In the genomic region with DNA sequence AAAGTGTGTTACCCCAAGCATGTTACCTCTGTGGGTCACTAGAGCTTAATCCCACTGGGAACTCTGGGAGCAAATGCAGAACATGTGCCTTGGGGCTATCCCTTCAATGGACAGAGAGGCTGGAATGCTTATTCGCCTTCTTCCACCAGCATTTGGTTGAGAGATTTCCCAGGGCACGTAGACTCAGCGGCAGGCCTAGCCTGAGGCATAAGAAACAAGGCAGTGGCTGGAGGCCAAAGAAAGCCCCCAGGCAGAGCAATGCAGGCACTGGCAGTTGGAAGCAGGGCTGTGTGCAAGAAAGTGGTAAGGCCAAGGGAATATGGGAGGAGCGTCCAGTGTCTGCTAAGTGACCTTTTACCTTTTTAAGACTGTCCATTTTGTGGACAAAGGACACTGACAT, we compare ENCODE assay signal across 26 cellular contexts.
"Had no signal": no experiment of that assay in that cellular context is flagged by ENCODE, and none has a peak within 500 bp of the region (broad histone marks: within the 10 kb centered on the region; RNA-seq: fewer than 3 reads in every experiment).

No MANE protein-coding gene starts in this region.

- H3K4me3 Mint-ChIP-seq: activated CD4-positive, alpha-beta memory T cell treated with anti-CD3 and anti-CD28 coated beads, Interleukin-2, amount 10 ng/mL, durations not matched to agents 7 days and 5 days; activated CD4-positive, alpha-beta T cell treated with anti-CD3 and anti-CD28 coated beads for 36 hours; activated naive CD4-positive, alpha-beta T cell treated with anti-CD3 and anti-CD28 coated beads for 36 hours; activated naive CD8-positive, alpha-beta T cell; activated T-helper 17 cell treated with anti-CD3 and anti-CD28 coated beads, Interleukin-2, amount 50 U/mL, for 72 hours; T-helper 17 cell had no signal

- H3K4me3 ChIP-seq: cardiac muscle cell, MG63 had no signal

- H3K9me3 ChIP-seq: MG63 had no signal

- H3K36me3 Mint-ChIP-seq: activated naive CD8-positive, alpha-beta T cell had no signal

- H3K27ac Mint-ChIP-seq: activated CD4-positive, alpha-beta memory T cell treated with anti-CD3 and anti-CD28 coated beads, Interleukin-2, amount 10 ng/mL, durations not matched to agents 7 days and 5 days; activated CD4-positive, alpha-beta T cell treated with anti-CD3 and anti-CD28 coated beads for 36 hours; activated naive CD4-positive, alpha-beta T cell treated with anti-CD3 and anti-CD28 coated beads for 36 hours; activated naive CD8-positive, alpha-beta T cell; activated T-helper 17 cell treated with anti-CD3 and anti-CD28 coated beads, Interleukin-2, amount 50 U/mL, for 72 hours; T-helper 17 cell had no signal

- H3K27ac ChIP-seq: brain microvascular endothelial cell, cardiac muscle cell, VCaP had no signal

- H3K27me3 Mint-ChIP-seq: activated CD4-positive, alpha-beta memory T cell treated with anti-CD3 and anti-CD28 coated beads, Interleukin-2, amount 10 ng/mL, durations not matched to agents 7 days and 5 days; activated CD4-positive, alpha-beta T cell treated with anti-CD3 and anti-CD28 coated beads for 36 hours; activated naive CD8-positive, alpha-beta T cell; activated T-helper 17 cell treated with anti-CD3 and anti-CD28 coated beads, Interleukin-2, amount 50 U/mL, for 72 hours; T-helper 17 cell had no signal

- H3K27me3 ChIP-seq: brain microvascular endothelial cell, cardiac muscle cell, MG63 had no signal

- H3K36me3 ChIP-seq: brain microvascular endothelial cell, cardiac muscle cell, MG63 had no signal

- H3K4me1 Mint-ChIP-seq: activated CD4-positive, alpha-beta memory T cell treated with anti-CD3 and anti-CD28 coated beads, Interleukin-2, amount 10 ng/mL, durations not matched to agents 7 days and 5 days; activated CD4-positive, alpha-beta T cell treated with anti-CD3 and anti-CD28 coated beads for 36 hours; activated T-helper 17 cell treated with anti-CD3 and anti-CD28 coated beads, Interleukin-2, amount 50 U/mL, for 72 hours; T-helper 17 cell had no signal

- DNase-seq: activated CD4-positive, alpha-beta memory T cell treated with anti-CD3 and anti-CD28 coated beads, Interleukin-2, amount 10 ng/mL, durations not matched to agents 7 days and 5 days; activated CD4-positive, alpha-beta T cell treated with anti-CD3 and anti-CD28 coated beads for 36 hours; activated CD4-positive, alpha-beta T cell treated with anti-CD3 and anti-CD28 coated beads, Interleukin-2, amount 50 U/mL, for 1 hour; activated gamma-delta T cell; activated naive CD4-positive, alpha-beta T cell treated with anti-CD3 and anti-CD28 coated beads for 36 hours; activated T-cell treated with anti-CD3 and anti-CD28 coated beads for 4 hours; activated T-cell treated with anti-CD3 and anti-CD28 coated beads, Interleukin-2, amount 50 U/mL, for 48 hours; brain microvascular endothelial cell; KG1; MG63; MV-4-11; NCI-H1092 treated with DMSO at 0.1 percent for 48 hours; NCI-H1417 treated with DMSO at 0.1 percent for 48 hours; NCI-H1694; NCI-H2029; NCI-H2107; NCI-H345; NCI-H510A treated with DMSO at 0.1 percent for 48 hours; PC-3; SHP77; T-helper 17 cell; T-helper 9 cell had no signal
